Comparison of ENCODE assay signal across 6 cellular contexts in genomic region chr9:28435456-28435855, GRCh38.
"Had no signal": no experiment of that assay in that cellular context is flagged by ENCODE, and none has a peak within 500 bp of the region (broad histone marks: within the 10 kb centered on the region; RNA-seq: fewer than 3 reads in every experiment).

No MANE protein-coding gene starts in this region.

- H3K27ac ChIP-seq: GM23248, HL-60 had no signal

- H3K9ac ChIP-seq: GM23248 had no signal

- ATAC-seq: HepG2 had no signal

- H3K4me3 ChIP-seq: GM23248 had no signal

- H2AFZ ChIP-seq: GM23248 had no signal

- DNase-seq: GM23248, H9, HCEC 1CT, KBM-7 had no signal
